Comparison of ENCODE assay signal across 22 cellular contexts in the genomic region with DNA sequence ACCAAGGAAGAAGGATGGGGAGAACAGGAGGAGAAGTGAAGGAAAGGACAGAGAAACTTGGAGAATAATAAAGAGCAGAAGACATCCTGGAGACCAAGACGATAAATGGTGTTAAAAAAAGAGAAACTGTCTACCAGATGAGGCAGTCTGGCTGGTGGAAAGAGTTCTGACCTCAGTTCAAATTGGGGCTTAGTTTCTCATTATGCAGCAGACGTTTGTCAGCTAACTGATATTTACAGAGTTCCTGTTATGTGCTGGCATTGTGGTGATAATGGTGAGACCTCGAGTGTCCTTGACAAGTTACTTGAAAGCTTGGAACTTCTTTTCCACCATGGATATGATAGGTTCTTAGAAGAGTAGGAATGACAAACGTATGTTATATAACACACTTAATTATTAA.
A peak's percentile ranks its signal among the peaks of the same experiment; 100 is the strongest.
DNase-seq lines count a peak whose midpoint lies in the region; ATAC-seq and FAIRE-seq lines count a peak whose summit lies in the region.
"Had no signal": no experiment of that assay in that cellular context is flagged by ENCODE, and none has a peak within 500 bp of the region (broad histone marks: within the 10 kb centered on the region; RNA-seq: fewer than 3 reads in every experiment).

No MANE protein-coding gene starts in this region.

- H3K27me3 Mint-ChIP-seq in activated T-helper 17 cell treated with anti-CD3 and anti-CD28 coated beads, Interleukin-2, amount 50 U/mL, for 72 hours = peaks cover 6% of the 10 kb centered on the region

- no peak overlapping the region for H3K4me3 Mint-ChIP-seq in activated T-helper 17 cell treated with anti-CD3 and anti-CD28 coated beads, Interleukin-2, amount 50 U/mL, for 72 hours
- H3K4me3 Mint-ChIP-seq: T-cell had no signal

- FAIRE-seq in GM18507 (lab: Jason Lieb, UNC) = peak; percentile 44
- FAIRE-seq: H54, HTR-8/SVneo had no signal

- DNase-seq in GM18507 (ENCODE audit: extremely low spot score, insufficient read length, low read depth) = no peak
- no peak for DNase-seq in activated CD4-positive, alpha-beta T cell treated with anti-CD3 and anti-CD28 coated beads, Interleukin-2, amount 50 U/mL, for 48 hours
- DNase-seq in Right ventricle myocardium inferior (ENCODE audit: missing footprints) = no peak
- no peak for DNase-seq in DMS53 treated with DMSO at 0.1 percent for 48 hours (lab: John Stamatoyannopoulos, UW; ENCODE audit: unreplicated experiment)
- DNase-seq: Calu3, DMS153, KBM-7, MG63, NCI-H1105 treated with DMSO at 0.1 percent for 48 hours, NCI-H146, NCI-H2029 treated with DMSO at 0.1 percent for 48 hours, NCI-H2227 treated with DMSO at 0.1 percent for 48 hours, NCI-H526 treated with DMSO at 0.1 percent for 48 hours, RPMI8226, SHP77, T-cell had no signal

- H3K9me3 Mint-ChIP-seq in activated T-helper 17 cell treated with anti-CD3 and anti-CD28 coated beads, Interleukin-2, amount 50 U/mL, for 72 hours = no peaks in the 10 kb centered on the region
- H3K9me3 Mint-ChIP-seq: T-cell had no signal

- H3K27ac Mint-ChIP-seq in activated T-helper 17 cell treated with anti-CD3 and anti-CD28 coated beads, Interleukin-2, amount 50 U/mL, for 72 hours = no peak overlapping the region
- H3K27ac Mint-ChIP-seq: T-cell had no signal

- intact Hi-C loops in Right ventricle myocardium inferior (cut with DNase I) = no loop called here

- ATAC-seq in GM18907 (IDR thresholded peaks at IDR 0.05; ENCODE audit: unreplicated experiment) (peak; percentile 63), HG03354 (IDR thresholded peaks at IDR 0.05; ENCODE audit: poor library complexity, severe bottlenecking, unreplicated experiment) (peak; percentile 66), HG02840 (IDR thresholded peaks at IDR 0.05; ENCODE audit: low FRiP score, unreplicated experiment) (no peak), Right ventricle myocardium inferior (no peak)
- ATAC-seq in activated T-helper 17 cell treated with anti-CD3 and anti-CD28 coated beads, Interleukin-2, amount 50 U/mL, for 72 hours (replicated peaks) = peak; percentile 34
- ATAC-seq: T-cell had no signal

- peaks cover 16% of the 10 kb centered on the region for H3K4me1 Mint-ChIP-seq in activated T-helper 17 cell treated with anti-CD3 and anti-CD28 coated beads, Interleukin-2, amount 50 U/mL, for 72 hours

- no peaks in the 10 kb centered on the region for H3K36me3 Mint-ChIP-seq in activated T-helper 17 cell treated with anti-CD3 and anti-CD28 coated beads, Interleukin-2, amount 50 U/mL, for 72 hours (ENCODE audit: low read depth)
- H3K36me3 Mint-ChIP-seq: T-cell had no signal

Comparison
In these comparisons a context has a peak if more than half of its experiments do, and no peak if none do; other contexts are left out.
1. ATAC-seq: peak in GM18907 (single experiment), HG03354 (single experiment) and activated T-helper 17 cell treated with anti-CD3 and anti-CD28 coated beads, Interleukin-2, amount 50 U/mL, for 72 hours (single experiment); none in HG02840 (single experiment) and Right ventricle myocardium inferior (single experiment).